Comparison of ENCODE assay signal across 18 cellular contexts in the genomic region with DNA sequence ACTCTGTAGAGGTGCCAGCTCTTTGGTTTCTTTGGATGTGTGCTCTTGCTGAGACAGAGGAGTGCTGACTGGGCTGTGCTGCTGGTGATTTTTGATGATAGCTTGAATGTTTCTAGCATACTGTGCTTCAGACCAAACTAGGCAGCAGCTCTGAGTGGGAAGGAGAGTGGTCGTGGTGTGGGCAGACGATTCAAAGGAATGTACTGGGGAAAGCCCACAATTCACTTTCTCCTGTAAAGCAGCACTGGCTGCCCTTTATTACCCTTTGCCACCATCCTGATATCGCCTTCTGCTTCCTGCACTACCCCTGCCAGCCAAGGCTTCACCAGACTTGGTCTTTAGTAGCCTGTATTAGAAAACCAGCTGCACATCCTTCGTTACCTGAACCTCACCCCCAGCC. TPM values are rescaled to one million over a fixed set of nuclear protein-coding genes. Genes with fewer than 3 reads are reported as not detected.
A peak's percentile ranks its signal among the peaks of the same experiment; 100 is the strongest.
DNase-seq lines count a peak whose midpoint lies in the region; ATAC-seq and TF ChIP-seq lines count a peak whose summit lies in the region.
"Had no signal": no experiment of that assay in that cellular context is flagged by ENCODE, and none has a peak within 500 bp of the region (broad histone marks: within the 10 kb centered on the region; RNA-seq: fewer than 3 reads in every experiment).

No MANE protein-coding gene starts in this region.

- H3K27me3 Mint-ChIP-seq in IgD-negative memory B cell, result no peaks in the 10 kb centered on the region
- H3K27me3 Mint-ChIP-seq in effector memory CD8-positive, alpha-beta T cell, result no peaks in the 10 kb centered on the region
- H3K27me3 Mint-ChIP-seq: CD4-positive, alpha-beta memory T cell had no signal

- peaks cover 16 to 25% (median 25%) of the 10 kb centered on the region in 3 donors for H3K4me1 Mint-ChIP-seq in IgD-negative memory B cell
- peaks cover 17 to 35% of the 10 kb centered on the region in 2 donors for H3K4me1 Mint-ChIP-seq in effector memory CD8-positive, alpha-beta T cell (ENCODE audit: low read depth in 2 of 2)

- ATAC-seq in effector memory CD8-positive, alpha-beta T cell (replicated peaks), result no peak
- ATAC-seq in omental fat pad (ENCODE audit: low FRiP score), result no peak
- ATAC-seq in GM18505 (IDR thresholded peaks at IDR 0.05; ENCODE audit: unreplicated experiment), result no peak
- no peak for ATAC-seq in GM18907 (IDR thresholded peaks at IDR 0.05; ENCODE audit: unreplicated experiment)
- ATAC-seq: left colon had no signal

- H3K4me3 Mint-ChIP-seq in IgD-negative memory B cell, result no peak overlapping the region
- H3K4me3 Mint-ChIP-seq in effector memory CD8-positive, alpha-beta T cell, result no peak overlapping the region
- H3K4me3 Mint-ChIP-seq: CD4-positive, alpha-beta memory T cell had no signal

- H3K27ac Mint-ChIP-seq in IgD-negative memory B cell, result peak overlapping the region; percentile 34 to 51 (median 46)
- H3K27ac Mint-ChIP-seq in effector memory CD8-positive, alpha-beta T cell, result peak overlapping the region; percentile 33 to 92

- TF ChIP-seq CTCF in omental fat pad (IDR thresholded peaks at IDR 0.05), result no peak

- peak; percentile 55 for DNase-seq in activated effector memory CD4-positive, alpha-beta T cell treated with anti-CD3 and anti-CD28 coated beads, Interleukin-2, amount 50 U/mL, for 16 hours
- no peak for DNase-seq in activated effector memory CD4-positive, alpha-beta T cell treated with Interleukin-2 at 50 U/mL for 16 hours
- no peak for DNase-seq in effector memory CD8-positive, alpha-beta T cell
- DNase-seq in omental fat pad (ENCODE audit: low spot score) (peak; percentile 1), NCI-H1105 (lab: John Stamatoyannopoulos, UW) (no peak)
- DNase-seq: activated T-cell treated with anti-CD3 and anti-CD28 coated beads, Interleukin-2, amount 50 U/mL, for 48 hours; amygdala; CD4-positive, alpha-beta memory T cell; central memory CD4-positive, alpha-beta T cell; DND-41; left colon; NCI-H187 treated with DMSO at 0.1 percent for 48 hours; NCI-H446 treated with DMSO at 0.1 percent for 48 hours; NK-92 treated with Interleukin-12 subunit alpha and Interleukin-12 subunit beta, amount 100 ng/mL, for 24 hours; nucleus accumbens had no signal

- peaks cover 3% of the 10 kb centered on the region for H3K36me3 Mint-ChIP-seq in IgD-negative memory B cell
- H3K36me3 Mint-ChIP-seq in effector memory CD8-positive, alpha-beta T cell (ENCODE audit: insufficient read depth), result peaks cover 94% of the 10 kb centered on the region

- no peaks in the 10 kb centered on the region for H3K9me3 Mint-ChIP-seq in IgD-negative memory B cell
- no peaks in the 10 kb centered on the region for H3K9me3 Mint-ChIP-seq in effector memory CD8-positive, alpha-beta T cell
- H3K9me3 Mint-ChIP-seq: CD4-positive, alpha-beta memory T cell had no signal

- no peak for TF ChIP-seq POLR2A in GM18505 (IDR thresholded peaks at IDR 0.05; ENCODE audit: borderline replicate concordance, extremely low read depth, insufficient read depth, insufficient read length)

RNA-seq across cellular contexts. Expression of gene PRRC2B, which starts 45.3 kb away (rescaled TPM):
- polyA plus RNA-seq in IgD-negative memory B cell, result 34.1 TPM
- total RNA-seq in omental fat pad, result 100 to 1,000 TPM in 2 of 4 donors, 10 to 100 TPM in 2; 80.7 to 126 (median 100) TPM

Comparison
In these comparisons a context has a peak if more than half of its experiments do, and no peak if none do; other contexts are left out.
1. DNase-seq: peak in activated effector memory CD4-positive, alpha-beta T cell treated with anti-CD3 and anti-CD28 coated beads, Interleukin-2, amount 50 U/mL, for 16 hours (single experiment) and omental fat pad (single experiment); none in activated effector memory CD4-positive, alpha-beta T cell treated with Interleukin-2 at 50 U/mL for 16 hours (single experiment), effector memory CD8-positive, alpha-beta T cell (0 of 3) and NCI-H1105 (single experiment).